Comparison of ENCODE assay signal across 12 cellular contexts in the genomic region with DNA sequence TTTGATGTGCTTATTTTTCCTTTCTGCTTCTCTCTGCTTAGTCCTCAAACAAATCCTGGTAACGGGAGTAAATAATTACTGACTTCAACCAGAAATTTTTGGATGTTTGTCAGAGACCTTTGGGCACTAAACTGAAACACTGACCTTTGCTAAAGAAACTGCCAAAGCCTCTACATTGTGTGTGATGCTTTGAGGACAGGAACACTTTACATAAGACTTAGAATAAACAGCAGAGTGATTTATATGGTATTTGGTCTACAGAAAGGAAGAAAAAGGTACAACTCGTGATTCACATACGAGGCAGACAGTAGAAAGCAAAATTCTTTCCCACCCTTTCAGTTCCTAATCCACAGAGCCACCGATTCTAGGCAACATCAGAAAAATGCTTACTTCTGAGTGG. TPM values are rescaled to one million over a fixed set of nuclear protein-coding genes. Genes with fewer than 3 reads are reported as not detected.
DNase-seq lines count a peak whose midpoint lies in the region; ATAC-seq, FAIRE-seq and TF ChIP-seq lines count a peak whose summit lies in the region.
"Had no signal": no experiment of that assay in that cellular context is flagged by ENCODE, and none has a peak within 500 bp of the region (broad histone marks: within the 10 kb centered on the region; RNA-seq: fewer than 3 reads in every experiment).

No MANE protein-coding gene starts in this region.

- H3K9me3 Mint-ChIP-seq in nephron = no peaks in the 10 kb centered on the region
- H3K9me3 Mint-ChIP-seq: CD14-positive monocyte had no signal

- H3K36me3 Mint-ChIP-seq in nephron (ENCODE audit: low read depth) = no peaks in the 10 kb centered on the region
- H3K36me3 Mint-ChIP-seq: CD14-positive monocyte had no signal

- H3K4me3 ChIP-seq in body of pancreas (no peak overlapping the region), tibial artery (no peak overlapping the region)

- WGBS in body of pancreas, 2 donors = 13 to 15% methylated on average over 4 of the region's 4 CpGs

- no peaks in the 10 kb centered on the region for H3K27me3 Mint-ChIP-seq in nephron (ENCODE audit: low read depth)

- peak overlapping the region; percentile 30 to 86 (median 44) for H3K27ac Mint-ChIP-seq in nephron
- H3K27ac Mint-ChIP-seq: CD14-positive monocyte had no signal

- H3K4me1 ChIP-seq in body of pancreas = peaks cover 64% of the 10 kb centered on the region
- H3K4me1 ChIP-seq in tibial artery = peaks cover 0 to 56% (median 21%) of the 10 kb centered on the region in 4 donors

- H3K9me3 ChIP-seq in body of pancreas = no peaks in the 10 kb centered on the region
- no peaks in the 10 kb centered on the region for H3K9me3 ChIP-seq in tibial artery

- TF ChIP-seq POLR2A in body of pancreas (IDR thresholded peaks at IDR 0.05) (no peak), GM12892 (IDR thresholded peaks at IDR 0.05; ENCODE audit: low read depth, low read length) (no peak)

- no peaks in the 10 kb centered on the region for H3K27me3 ChIP-seq in body of pancreas
- H3K27me3 ChIP-seq in tibial artery = no peaks in the 10 kb centered on the region

- TF ChIP-seq CTCF in body of pancreas (IDR thresholded peaks at IDR 0.05) (no peak), nephron (IDR thresholded peaks at IDR 0.05; ENCODE audit: unreplicated experiment in 3 of 3) (no peak), tibial artery (IDR thresholded peaks at IDR 0.05) (no peak)

- ATAC-seq in body of pancreas (peak; percentile 46), HG02798 (IDR thresholded peaks at IDR 0.05; ENCODE audit: poor library complexity, unreplicated experiment) (no peak)

- no peak for FAIRE-seq in GM12892 (lab: Jason Lieb, UNC)

- intact Hi-C loops in body of pancreas (cut with DNase I) = no loop called here
- intact Hi-C loops in tibial artery (cut with DNase I; ENCODE audit: low total_unique reads) = no loop called here

- H3K36me3 ChIP-seq in body of pancreas (replicated peaks in 1 of 2; ENCODE audit: insufficient read depth in 1 of 2, low read depth in 2 of 2) (no peaks in the 10 kb centered on the region), tibial artery (no peaks in the 10 kb centered on the region)

- DNase-seq in body of pancreas (no peak), globus pallidus (ENCODE audit: low spot score) (peak; percentile 20), tibial artery (no peak), GM12892 (ENCODE audit: insufficient read length) (no peak), putamen (ENCODE audit: low spot score) (no peak), occipital lobe (lab: John Stamatoyannopoulos, UW) (no peak)
- DNase-seq: aorta, MM.1S, SHP77 had no signal

- H3K27ac ChIP-seq in body of pancreas = peak overlapping the region; percentile 21 to 60 (median 46)
- peak overlapping the region; percentile 36 to 54 for H3K27ac ChIP-seq in tibial artery

- no peak overlapping the region for H3K4me3 Mint-ChIP-seq in nephron
- H3K4me3 Mint-ChIP-seq: CD14-positive monocyte had no signal

- H3K4me1 Mint-ChIP-seq in nephron = peaks cover 22% of the 10 kb centered on the region

RNA-seq across cellular contexts. Expression of gene SLC16A12, which starts 59.8 kb away (rescaled TPM):
- total RNA-seq in body of pancreas (10 to 100 TPM; 19.5 to 26.7 TPM), occipital lobe (4.1 TPM)
- polyA plus RNA-seq in GM12892 (2012; ENCODE audit: missing spikeins) = not detected
